ENCODE assay signal across 9 cellular contexts in the genomic region with DNA sequence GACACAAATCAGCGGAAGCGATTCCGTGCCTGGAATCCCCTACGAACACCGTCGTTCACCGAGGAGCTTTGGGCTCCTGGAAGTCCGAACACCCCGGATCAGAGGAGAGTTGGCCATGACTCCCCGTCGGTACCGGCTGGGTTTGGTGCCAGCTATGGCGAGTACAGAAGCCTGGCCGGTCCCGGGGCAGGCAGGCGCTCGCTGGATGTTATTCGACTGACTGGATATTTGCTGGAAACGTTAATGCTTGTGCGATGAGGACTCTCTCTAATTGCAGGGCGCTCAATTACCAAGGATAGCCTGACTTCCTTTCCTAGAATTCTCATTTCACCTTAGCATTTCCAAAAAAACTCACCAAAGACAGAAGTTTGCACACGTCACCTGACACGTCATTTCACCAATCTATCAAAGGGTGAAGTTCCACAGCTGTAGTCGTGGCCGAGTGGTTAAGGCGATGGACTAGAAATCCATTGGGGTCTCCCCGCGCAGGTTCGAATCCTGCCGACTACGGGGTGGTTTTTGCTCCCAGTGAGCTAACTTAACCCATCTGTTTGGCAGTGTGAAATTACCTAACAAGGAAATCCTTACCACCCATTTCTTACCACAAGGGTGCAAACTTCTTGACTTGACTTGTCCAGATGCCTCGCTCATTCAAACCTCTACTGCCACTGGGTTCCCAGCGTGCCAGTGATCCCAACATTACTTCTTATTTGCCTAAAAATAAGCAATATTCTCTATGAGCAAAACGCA. TPM values are rescaled to one million over a fixed set of nuclear protein-coding genes. Genes with fewer than 3 reads are reported as not detected.
DNase-seq lines count a peak whose midpoint lies in the region; ATAC-seq and TF ChIP-seq lines count a peak whose summit lies in the region.
"Had no signal": no experiment of that assay in that cellular context is flagged by ENCODE, and none has a peak within 500 bp of the region (broad histone marks: within the 10 kb centered on the region; RNA-seq: fewer than 3 reads in every experiment).

No MANE protein-coding gene starts in this region.

- DNase-seq in NCI-H510A treated with DMSO at 0.1 percent for 48 hours (lab: John Stamatoyannopoulos, UW), result peak; percentile 44
- no peak for DNase-seq in NCI-H510A (lab: John Stamatoyannopoulos, UW)
- DNase-seq in HuH-7.5 (ENCODE audit: low spot score), result peak; percentile 11
- DNase-seq in activated CD4-positive, alpha-beta memory T cell treated with anti-CD3 and anti-CD28 coated beads for 36 hours, result peak; percentile 87
- DNase-seq in esophagus muscularis mucosa (ENCODE audit: extremely low spot score), result no peak
- DNase-seq in upper lobe of right lung, result no peak
- no peak for DNase-seq in NCI-H2107 (lab: John Stamatoyannopoulos, UW)

- POLR2A ChIA-PET in activated CD4-positive, alpha-beta memory T cell treated with anti-CD3 and anti-CD28 coated beads for 36 hours (lab: Charles Lee), result interaction anchor here (1.0 to 1.4 kb wide), 3 partner anchors 17 to 312 kb away, joined by 3 to 4 read pairs (median 4); partner anchors contain the start of gene ZNF184

- peaks cover 43% of the 10 kb centered on the region for H3K27me3 Mint-ChIP-seq in activated CD4-positive, alpha-beta memory T cell treated with anti-CD3 and anti-CD28 coated beads for 36 hours

- H3K9ac ChIP-seq in neural cell (ENCODE audit: low read length), result peak overlapping the region; percentile 35

- no peaks in the 10 kb centered on the region for H3K36me3 ChIP-seq in esophagus muscularis mucosa
- H3K36me3 ChIP-seq in neural cell (ENCODE audit: insufficient read depth, low read length), result no peaks in the 10 kb centered on the region
- no peaks in the 10 kb centered on the region for H3K36me3 ChIP-seq in upper lobe of right lung

- TF ChIP-seq RAD21 in neural cell (conservative IDR thresholded peaks at IDR 0.05), result no peak

- H3K4me3 ChIP-seq in esophagus muscularis mucosa (peak overlapping the region; percentile 35 to 50 (median 40)), neural cell (ENCODE audit: low read length) (peak overlapping the region; percentile 69), upper lobe of right lung (peak overlapping the region; percentile 43)

- peak overlapping the region; percentile 60 for H3K27ac Mint-ChIP-seq in activated CD4-positive, alpha-beta memory T cell treated with anti-CD3 and anti-CD28 coated beads for 36 hours

- TF ChIP-seq CTCF in esophagus muscularis mucosa (IDR thresholded peaks at IDR 0.05), result no peak
- no peak for TF ChIP-seq CTCF in neural cell (IDR thresholded peaks at IDR 0.05; ENCODE audit: poor library complexity, severe bottlenecking)
- no peak for TF ChIP-seq CTCF in upper lobe of right lung (IDR thresholded peaks at IDR 0.05)

- CTCF ChIA-PET in activated CD4-positive, alpha-beta memory T cell treated with anti-CD3 and anti-CD28 coated beads for 36 hours (lab: Charles Lee), result interaction anchor here (0.6 to 1.3 kb wide), 5 partner anchors 13 to 301 kb away, joined by 3 to 5 read pairs (median 4); no protein-coding TSS in a partner anchor

- peaks cover 16% of the 10 kb centered on the region for H3K4me1 Mint-ChIP-seq in activated CD4-positive, alpha-beta memory T cell treated with anti-CD3 and anti-CD28 coated beads for 36 hours (ENCODE audit: low read depth)

- H3K4me1 ChIP-seq in esophagus muscularis mucosa (peaks cover 5 to 10% (median 9%) of the 10 kb centered on the region in 4 donors), upper lobe of right lung (peaks cover 9% of the 10 kb centered on the region)
- H3K4me1 ChIP-seq: Caco-2 had no signal

- TF ChIP-seq POLR2A in esophagus muscularis mucosa (IDR thresholded peaks at IDR 0.05; ENCODE audit: low read depth), result no peak

- no peak overlapping the region for H2AFZ ChIP-seq in neural cell (ENCODE audit: low read depth, low read length)

- no peaks in the 10 kb centered on the region for H4K20me1 ChIP-seq in neural cell (ENCODE audit: insufficient read depth)

- peak overlapping the region; percentile 22 for H3K4me2 ChIP-seq in neural cell (ENCODE audit: low read length)

- H3K9me3 Mint-ChIP-seq in activated CD4-positive, alpha-beta memory T cell treated with anti-CD3 and anti-CD28 coated beads for 36 hours, result peaks cover 2% of the 10 kb centered on the region

- WGBS in esophagus muscularis mucosa, result 6% methylated on average over 18 of the region's 34 CpGs

- ATAC-seq in upper lobe of right lung, result no peak

- H3K27ac ChIP-seq in esophagus muscularis mucosa (replicated peaks in 1 of 4), result no peak overlapping the region
- H3K27ac ChIP-seq in neural cell (ENCODE audit: low read length), result no peak overlapping the region
- H3K27ac ChIP-seq in upper lobe of right lung, result no peak overlapping the region

- no peaks in the 10 kb centered on the region for H3K9me3 ChIP-seq in esophagus muscularis mucosa
- no peaks in the 10 kb centered on the region for H3K9me3 ChIP-seq in neural cell (ENCODE audit: low read length)
- H3K9me3 ChIP-seq in upper lobe of right lung, result no peaks in the 10 kb centered on the region
- H3K9me3 ChIP-seq: Caco-2 had no signal

- H3K79me2 ChIP-seq in neural cell (replicated peaks; ENCODE audit: insufficient read depth, low read length), result no peaks in the 10 kb centered on the region

- no peak for TF ChIP-seq EP300 in esophagus muscularis mucosa (IDR thresholded peaks at IDR 0.05)
- TF ChIP-seq EP300 in neural cell (conservative IDR thresholded peaks at IDR 0.05; ENCODE audit: poor library complexity, severe bottlenecking), result no peak

- H3F3A ChIP-seq in neural cell (ENCODE audit: insufficient read depth, low read length, poor library complexity, severe bottlenecking), result no peaks in the 10 kb centered on the region

- H3K27me3 ChIP-seq in esophagus muscularis mucosa (peaks cover 0 to 59% (median 11%) of the 10 kb centered on the region in 4 donors), neural cell (ENCODE audit: insufficient read depth, low read depth, low read length) (peaks cover 49% of the 10 kb centered on the region), upper lobe of right lung (peaks cover 61% of the 10 kb centered on the region)

- H3K36me3 Mint-ChIP-seq in activated CD4-positive, alpha-beta memory T cell treated with anti-CD3 and anti-CD28 coated beads for 36 hours, result peaks cover 6% of the 10 kb centered on the region

- intact Hi-C loops in activated CD4-positive, alpha-beta memory T cell treated with anti-CD3 and anti-CD28 coated beads for 36 hours (cut with micrococcal nuclease), result loop anchor here (2.0 kb wide), 1 partner anchor 17 kb away; no protein-coding TSS in a partner anchor
- intact Hi-C loops in esophagus muscularis mucosa (cut with DNase I), result no loop called here
- intact Hi-C loops in upper lobe of right lung (cut with DNase I), result no loop called here

- H3K9me2 ChIP-seq in neural cell (ENCODE audit: insufficient read depth, low read length), result no peaks in the 10 kb centered on the region

- H3K4me3 Mint-ChIP-seq in activated CD4-positive, alpha-beta memory T cell treated with anti-CD3 and anti-CD28 coated beads for 36 hours, result peak overlapping the region; percentile 81

TF ChIP-seq in neural cell, 6 proteins besides CTCF, POLR2A, EP300 and RAD21:
- TF ChIP-seq SMC3 (conservative IDR thresholded peaks at IDR 0.05; ENCODE audit: poor library complexity), result no peak
- no peak for TF ChIP-seq TAF1 (IDR thresholded peaks at IDR 0.05; ENCODE audit: low read depth)
- no peak for TF ChIP-seq REST (IDR thresholded peaks at IDR 0.05; ENCODE audit: borderline replicate concordance)
- TF ChIP-seq EZH2 (IDR thresholded peaks at IDR 0.05; ENCODE audit: borderline replicate concordance, insufficient read depth, low read length, poor library complexity, severe bottlenecking), result no peak
- no peak for TF ChIP-seq MXI1 (conservative IDR thresholded peaks at IDR 0.05; ENCODE audit: poor library complexity, severe bottlenecking)
- TF ChIP-seq POLR2AphosphoS5 (IDR thresholded peaks at IDR 0.05), result no peak

RNA-seq across cellular contexts. Expression of gene ZNF184, which starts 22.7 kb away (rescaled TPM):
- total RNA-seq in activated CD4-positive, alpha-beta memory T cell treated with anti-CD3 and anti-CD28 coated beads for 36 hours, result 10 to 100 TPM; 12.2 to 12.7 TPM
- total RNA-seq in esophagus muscularis mucosa (1 to 10 TPM; 3.0 to 6.7 (median 5.9) TPM), upper lobe of right lung (6.8 TPM)
- polyA plus RNA-seq in neural cell, result 16.4 and 20.1 TPM in 2 replicates
- 40.4 and 42.6 TPM in 2 replicates for polyA minus RNA-seq in neural cell

Comparison
In these comparisons a context has a peak if more than half of its experiments do, and no peak if none do; other contexts are left out.
1. DNase-seq: peak in NCI-H510A treated with DMSO at 0.1 percent for 48 hours (single experiment), HuH-7.5 (single experiment) and activated CD4-positive, alpha-beta memory T cell treated with anti-CD3 and anti-CD28 coated beads for 36 hours (single experiment); none in NCI-H510A (single experiment), esophagus muscularis mucosa (single experiment), upper lobe of right lung (single experiment) and NCI-H2107 (single experiment).
2. Peak in every context shown above with its lines, with median percentiles within 50 percentile points of each other: H3K4me3 ChIP-seq.